Comparison of ENCODE assay signal across 8 cellular contexts in the genomic region with DNA sequence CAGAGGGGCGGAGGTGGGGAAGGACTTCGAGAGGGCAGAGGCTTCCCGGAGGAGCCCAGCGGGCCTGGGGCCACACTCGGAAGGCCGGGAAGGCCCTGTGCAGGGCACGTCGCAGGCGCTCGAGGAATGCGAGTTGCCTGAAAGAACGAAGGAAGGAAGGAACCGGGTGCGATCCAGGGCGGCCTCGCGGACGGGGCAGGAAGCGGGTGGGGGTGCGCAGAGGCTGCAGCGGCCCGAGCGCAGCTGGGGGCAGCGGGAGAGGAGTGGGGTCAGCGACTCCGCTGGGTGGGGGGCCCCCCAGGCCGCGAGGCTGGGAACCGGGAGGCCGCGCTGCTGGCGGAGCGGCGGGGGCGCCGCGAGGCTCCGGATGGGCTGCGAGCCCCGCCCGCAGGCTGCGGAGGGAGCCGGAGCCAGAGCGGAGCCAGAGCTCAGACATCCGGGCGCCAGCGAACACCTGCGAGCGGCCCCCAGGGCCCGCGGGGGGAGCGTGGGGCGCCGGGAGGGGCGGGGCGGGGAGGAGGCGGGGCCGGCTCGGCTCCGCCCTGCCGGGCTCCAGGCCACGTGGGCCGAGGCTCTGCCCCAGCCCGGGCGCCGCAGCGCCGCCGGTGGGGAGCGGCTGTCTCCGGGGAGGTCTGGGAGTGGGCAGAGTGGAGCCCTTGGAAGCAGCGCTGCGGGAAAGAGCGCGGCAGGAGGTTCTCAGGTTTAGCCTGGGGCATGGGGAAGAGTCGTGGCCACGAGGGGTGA. TPM values are rescaled to one million over a fixed set of nuclear protein-coding genes. Genes with fewer than 3 reads are reported as not detected.
A peak's percentile ranks its signal among the peaks of the same experiment; 100 is the strongest.
DNase-seq lines count a peak whose midpoint lies in the region; ATAC-seq and TF ChIP-seq lines count a peak whose summit lies in the region.

No MANE protein-coding gene starts in this region.

- H3K79me2 ChIP-seq in SU-DHL-6 (ENCODE audit: insufficient read depth, low read length): peaks cover 9% of the 10 kb centered on the region

- intact Hi-C loops in left cardiac atrium (cut with DNase I) (no loop called here), prostate gland (cut with DNase I) (no loop called here)

- no peaks in the 10 kb centered on the region for H3K9me2 ChIP-seq in SU-DHL-6 (replicated peaks; ENCODE audit: insufficient read depth, low read length)

- H4K20me1 ChIP-seq in SU-DHL-6 (ENCODE audit: low read depth, low read length): no peaks in the 10 kb centered on the region

- H3K27ac ChIP-seq in SU-DHL-6 (ENCODE audit: low read depth, low read length): peak overlapping the region; percentile 86
- peak overlapping the region; percentile 93 to 95 for H3K27ac ChIP-seq in prostate gland

- under 1% methylated on average over 29 of the region's 77 CpGs for WGBS in prostate gland

- H3K4me2 ChIP-seq in SU-DHL-6 (ENCODE audit: low read depth, low read length, poor library complexity, severe bottlenecking): peak overlapping the region; percentile 82

- TF ChIP-seq CTCF in GM10266 (IDR thresholded peaks at IDR 0.05; ENCODE audit: control insufficient read depth, insufficient read depth, low read depth, missing control alignments): peak; percentile 64
- peak; percentile 20 for TF ChIP-seq CTCF in SU-DHL-6 (IDR thresholded peaks at IDR 0.05; ENCODE audit: insufficient read depth, low read length, poor library complexity, severe bottlenecking)
- peak in 2 of 4 experiments; percentile 39 to 54 for TF ChIP-seq CTCF in prostate gland (IDR thresholded peaks at IDR 0.05)

- H2AFZ ChIP-seq in SU-DHL-6 (ENCODE audit: low read depth, low read length, severe bottlenecking): no peak overlapping the region

- peak overlapping the region; percentile 88 for H3K9ac ChIP-seq in SU-DHL-6 (ENCODE audit: low read length)
- H3K9ac ChIP-seq in adipocyte (ENCODE audit: low read length): peak overlapping the region; percentile 95

- peaks cover 38% of the 10 kb centered on the region for H3F3A ChIP-seq in SU-DHL-6 (ENCODE audit: insufficient read depth)

- H3K4me3 ChIP-seq in SU-DHL-6 (ENCODE audit: insufficient read depth, low read length, poor library complexity, severe bottlenecking): peak overlapping the region; percentile 47
- H3K4me3 ChIP-seq in adipocyte (ENCODE audit: low read length): peak overlapping the region; percentile 91
- H3K4me3 ChIP-seq in prostate gland: peak overlapping the region; percentile 55 to 65

- peak; percentile 75 to 80 for ATAC-seq in left cardiac atrium

- H3K36me3 ChIP-seq in SU-DHL-6 (ENCODE audit: low read length) (no peaks in the 10 kb centered on the region), adipocyte (ENCODE audit: control insufficient read depth, insufficient read depth, low read length, severe bottlenecking) (peaks cover 10% of the 10 kb centered on the region), prostate gland (no peaks in the 10 kb centered on the region)

- H3K4me1 ChIP-seq in adipocyte (ENCODE audit: control insufficient read depth, insufficient read depth, low read length): peaks cover 31% of the 10 kb centered on the region
- H3K4me1 ChIP-seq in prostate gland (replicated peaks): peaks cover 5% of the 10 kb centered on the region

- CTCF ChIA-PET in HEK293T (lab: Yijun Ruan, JAX): interaction anchor here (1.5 to 3.7 kb wide), 3 partner anchors 9 to 83 kb away, joined by 4 to 31 read pairs (median 18); no protein-coding TSS in a partner anchor

- TF ChIP-seq POLR2A in prostate gland (IDR thresholded peaks at IDR 0.05): peak; percentile 83

- H3K9me3 ChIP-seq in SU-DHL-6 (ENCODE audit: insufficient read depth, low read length) (no peaks in the 10 kb centered on the region), adipocyte (ENCODE audit: control insufficient read depth, low read length) (no peaks in the 10 kb centered on the region), prostate gland (no peaks in the 10 kb centered on the region)

- POLR2A ChIA-PET in HEK293T (lab: Yijun Ruan, JAX): interaction anchor here (0.6 to 2.6 kb wide), 21 partner anchors 9 to 189 kb away, joined by 3 to 22 read pairs (median 4); a partner anchor contains a TSS

- no peaks in the 10 kb centered on the region for H3K27me3 ChIP-seq in SU-DHL-6 (ENCODE audit: low read length)
- H3K27me3 ChIP-seq in adipocyte (replicated peaks; ENCODE audit: control insufficient read depth, insufficient read depth, low read length): no peaks in the 10 kb centered on the region
- H3K27me3 ChIP-seq in prostate gland (replicated peaks; ENCODE audit: insufficient read depth): no peaks in the 10 kb centered on the region

- DNase-seq in GM10266 (ENCODE audit: extremely low spot score): peak; percentile 94
- DNase-seq in HEK293T (ENCODE audit: extremely low spot score): peak; percentile 84
- DNase-seq in NCI-H1092 treated with DMSO at 0.1 percent for 48 hours (lab: John Stamatoyannopoulos, UW): peak; percentile 96
- peak; percentile 95 for DNase-seq in adipocyte (ENCODE audit: low read depth)
- peak; percentile 85 for DNase-seq in left cardiac atrium
- peak; percentile 85 for DNase-seq in prostate gland (ENCODE audit: low spot score)
- peak; percentile 86 for DNase-seq in ureter (ENCODE audit: low spot score)

TF ChIP-seq in HEK293T, 16 proteins besides CTCF, POLR2A, EP300 and RAD21:
- TF ChIP-seq ZNF384 (IDR thresholded peaks at IDR 0.05): no peak
- peak; percentile 83 for TF ChIP-seq L3MBTL2 (conservative IDR thresholded peaks at IDR 0.05)
- no peak for TF ChIP-seq SUZ12 (IDR thresholded peaks at IDR 0.05)
- peak; percentile 79 for TF ChIP-seq FOXM1 (IDR thresholded peaks at IDR 0.05; ENCODE audit: borderline replicate concordance)

RNA-seq across cellular contexts. Expression of a gene that starts 4.6 kb away (rescaled TPM):
- total RNA-seq in left cardiac atrium: 100 to 1,000 TPM; 119 to 172 TPM
- total RNA-seq in prostate gland: 100 to 1,000 TPM; 151 to 184 TPM
- 81.0 TPM for total RNA-seq in ureter

RNA-seq across cellular contexts. Expression of a gene that starts 23.6 kb away (rescaled TPM):
- total RNA-seq in left cardiac atrium (1 to 10 TPM in 1 of 2 donors, under 1 TPM in 1; 0.18 to 1.3 TPM), prostate gland (1 to 10 TPM; 1.0 to 4.1 TPM), ureter (0.52 TPM)

Comparison
In these comparisons a context has a peak if more than half of its experiments do, and no peak if none do; other contexts are left out.
1. Peak in every context shown above with its lines: DNase-seq, ATAC-seq, H3K4me3 ChIP-seq and H3K27ac ChIP-seq.